ENCODE assay signal across 12 cellular contexts in genomic region chr14:59583755-59584154, GRCh38. TPM values are rescaled to one million over a fixed set of nuclear protein-coding genes. Genes with fewer than 3 reads are reported as not detected.
A peak's percentile ranks its signal among the peaks of the same experiment; 100 is the strongest.
DNase-seq lines count a peak whose midpoint lies in the region; ATAC-seq and TF ChIP-seq lines count a peak whose summit lies in the region.
"Had no signal": no experiment of that assay in that cellular context is flagged by ENCODE, and none has a peak within 500 bp of the region (broad histone marks: within the 10 kb centered on the region; RNA-seq: fewer than 3 reads in every experiment).

No MANE protein-coding gene starts in this region.

- H3K4me2 ChIP-seq in neural cell (ENCODE audit: low read length), result no peak overlapping the region

- peak overlapping the region in 3 of 5 experiments; percentile 45 to 72 (median 71) for H3K27ac Mint-ChIP-seq in brain
- H3K27ac Mint-ChIP-seq: activated CD4-positive, alpha-beta memory T cell treated with anti-CD3 and anti-CD28 coated beads, Interleukin-2, amount 10 ng/mL, durations not matched to agents 7 days and 5 days had no signal

- H3K4me3 ChIP-seq in LNCaP clone FGC (ENCODE audit: low read depth, low read length), result no peak overlapping the region
- no peak overlapping the region for H3K4me3 ChIP-seq in neural cell (ENCODE audit: low read length)

- no peaks in the 10 kb centered on the region for H3K36me3 ChIP-seq in neural cell (ENCODE audit: insufficient read depth, low read length)

- no peak for TF ChIP-seq EP300 in neural cell (conservative IDR thresholded peaks at IDR 0.05; ENCODE audit: poor library complexity, severe bottlenecking)

- ATAC-seq in GM18517 (IDR thresholded peaks at IDR 0.05; ENCODE audit: unreplicated experiment) (no peak), omental fat pad (ENCODE audit: low FRiP score) (no peak), HG03045 (IDR thresholded peaks at IDR 0.05; ENCODE audit: unreplicated experiment) (no peak)

- no peaks in the 10 kb centered on the region for H3K27me3 ChIP-seq in neural cell (ENCODE audit: insufficient read depth, low read depth, low read length)

- no peak overlapping the region for H3K9ac ChIP-seq in neural cell (ENCODE audit: low read length)

- no peak overlapping the region for H3K27ac ChIP-seq in neural cell (ENCODE audit: low read length)

- peak; percentile 36 for TF ChIP-seq RAD21 in neural cell (conservative IDR thresholded peaks at IDR 0.05)

- no peaks in the 10 kb centered on the region for H3K27me3 Mint-ChIP-seq in brain
- H3K27me3 Mint-ChIP-seq: activated CD4-positive, alpha-beta memory T cell treated with anti-CD3 and anti-CD28 coated beads, Interleukin-2, amount 10 ng/mL, durations not matched to agents 7 days and 5 days had no signal

- no peaks in the 10 kb centered on the region for H3K9me3 Mint-ChIP-seq in brain
- H3K9me3 Mint-ChIP-seq: activated CD4-positive, alpha-beta memory T cell treated with anti-CD3 and anti-CD28 coated beads, Interleukin-2, amount 10 ng/mL, durations not matched to agents 7 days and 5 days had no signal

- H3K4me1 Mint-ChIP-seq in brain, result peaks cover 25% of the 10 kb centered on the region

- no peaks in the 10 kb centered on the region for H3K36me3 Mint-ChIP-seq in brain

- H2AFZ ChIP-seq in neural cell (ENCODE audit: low read depth, low read length), result no peak overlapping the region

- H3F3A ChIP-seq in neural cell (ENCODE audit: insufficient read depth, low read length, poor library complexity, severe bottlenecking), result no peaks in the 10 kb centered on the region

- H3K9me2 ChIP-seq in neural cell (ENCODE audit: insufficient read depth, low read length), result no peaks in the 10 kb centered on the region

- no peak overlapping the region for H3K4me3 Mint-ChIP-seq in brain
- H3K4me3 Mint-ChIP-seq: activated CD4-positive, alpha-beta memory T cell treated with anti-CD3 and anti-CD28 coated beads, Interleukin-2, amount 10 ng/mL, durations not matched to agents 7 days and 5 days had no signal

- no peaks in the 10 kb centered on the region for H3K9me3 ChIP-seq in neural cell (ENCODE audit: low read length)

- peak; percentile 26 for DNase-seq in ELR (ENCODE audit: low read depth)
- DNase-seq in LNCaP clone FGC (ENCODE audit: low read depth), result no peak
- DNase-seq in SIG-M5 treated with dmso at 0.1 percent for 504 hours (lab: John Stamatoyannopoulos, UW; ENCODE audit: unreplicated experiment), result no peak
- DNase-seq in omental fat pad (ENCODE audit: low spot score), result no peak
- DNase-seq: activated CD4-positive, alpha-beta memory T cell treated with anti-CD3 and anti-CD28 coated beads, Interleukin-2, amount 10 ng/mL, durations not matched to agents 7 days and 5 days; NCI-H187 treated with DMSO at 0.1 percent for 48 hours had no signal

- no peaks in the 10 kb centered on the region for H3K79me2 ChIP-seq in neural cell (replicated peaks; ENCODE audit: insufficient read depth, low read length)

- TF ChIP-seq CTCF in LNCaP clone FGC (IDR thresholded peaks at IDR 0.05; ENCODE audit: control insufficient read depth, extremely low read depth, insufficient read depth) (peak; percentile 43), brain (conservative IDR thresholded peaks at IDR 0.05) (peak in 1 of 2 experiments; percentile 16), neural cell (IDR thresholded peaks at IDR 0.05; ENCODE audit: poor library complexity, severe bottlenecking) (no peak), omental fat pad (IDR thresholded peaks at IDR 0.05) (no peak)

- H4K20me1 ChIP-seq in neural cell (ENCODE audit: insufficient read depth), result no peaks in the 10 kb centered on the region

TF ChIP-seq in neural cell, 6 proteins besides CTCF, POLR2A, EP300 and RAD21:
- TF ChIP-seq SMC3 (conservative IDR thresholded peaks at IDR 0.05; ENCODE audit: poor library complexity) (peak; percentile 40), MXI1 (conservative IDR thresholded peaks at IDR 0.05; ENCODE audit: poor library complexity, severe bottlenecking) (no peak)

RNA-seq across cellular contexts. Expression of gene CCDC175, which starts 7.1 kb away (rescaled TPM):
- polyA plus RNA-seq in brain (ENCODE audit: insufficient read depth, low read depth, low replicate concordance), result not detected
- polyA plus RNA-seq in neural cell, result 0.11 TPM in 1 of 2 replicates, not detected in the other
- 0.97 and 2.2 TPM in 2 replicates for polyA minus RNA-seq in neural cell
- total RNA-seq in omental fat pad, result not detected
- total RNA-seq: activated CD4-positive, alpha-beta memory T cell treated with anti-CD3 and anti-CD28 coated beads, Interleukin-2, amount 10 ng/mL, durations not matched to agents 7 days and 5 days; lung microvascular endothelial cell had no signal
- polyA plus RNA-seq: adipose tissue had no signal
